ENCODE assay signal across 9 cellular contexts in the genomic region with DNA sequence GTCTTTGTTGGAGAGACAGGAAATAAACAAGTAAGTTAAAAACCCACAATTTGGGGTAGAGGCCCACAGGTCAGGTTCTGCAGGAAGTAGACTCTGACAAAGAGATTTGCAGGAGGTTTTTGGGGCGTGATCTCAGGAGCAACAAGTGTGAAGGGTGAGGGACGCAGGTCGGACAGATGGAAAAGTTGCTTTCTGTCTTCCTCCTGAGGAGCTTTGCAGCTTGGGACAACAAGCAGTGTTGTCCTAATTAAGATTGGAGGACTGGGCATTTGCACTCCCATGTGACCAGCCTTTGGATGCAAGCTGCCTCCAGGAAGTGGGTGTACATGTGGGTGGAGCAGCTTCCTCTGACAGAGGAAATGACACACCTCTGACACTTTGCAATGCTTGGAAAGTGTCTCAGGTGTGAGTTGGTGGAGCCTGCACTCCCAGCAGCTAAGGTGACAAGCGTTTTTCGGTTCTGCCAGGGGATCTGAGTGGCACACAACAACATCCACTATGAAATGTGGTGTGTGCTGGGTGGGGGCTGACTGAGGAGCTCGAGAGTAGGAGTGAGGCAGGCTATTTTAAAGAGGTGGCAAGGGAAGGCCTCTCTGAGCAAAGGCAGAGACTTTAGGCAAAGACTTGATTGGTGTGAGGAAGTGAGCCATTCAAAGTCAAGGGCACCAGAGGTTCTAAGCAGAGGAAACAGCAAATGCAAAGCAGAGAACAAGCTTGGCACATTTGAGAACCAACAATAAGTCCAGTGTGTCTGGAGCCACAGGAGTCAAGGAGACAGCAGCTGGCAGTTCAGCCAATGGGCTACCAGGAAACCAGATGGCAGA.
A peak's percentile ranks its signal among the peaks of the same experiment; 100 is the strongest.
DNase-seq lines count a peak whose midpoint lies in the region; FAIRE-seq and TF ChIP-seq lines count a peak whose summit lies in the region.
"Had no signal": no experiment of that assay in that cellular context is flagged by ENCODE, and none has a peak within 500 bp of the region (broad histone marks: within the 10 kb centered on the region; RNA-seq: fewer than 3 reads in every experiment).

No MANE protein-coding gene starts in this region.

- no peak for TF ChIP-seq POLR2A in H1 (IDR thresholded peaks at IDR 0.05; ENCODE audit: control extremely low read depth in 1 of 2, low read depth in 2 of 2, low read length in 2 of 2)
- no peak for TF ChIP-seq POLR2A in suprapubic skin (IDR thresholded peaks at IDR 0.05)

- H3K14ac ChIP-seq in H1 (ENCODE audit: insufficient read length): no peak overlapping the region

- H3K4me3 ChIP-seq in H1 (ENCODE audit: extremely low read depth in 1 of 4, insufficient read depth in 2 of 4, low read depth in 3 of 4, low read length in 4 of 4): no peak overlapping the region
- H3K4me3 ChIP-seq in suprapubic skin: no peak overlapping the region
- no peak overlapping the region for H3K4me3 ChIP-seq in neural progenitor cell
- H3K4me3 ChIP-seq: A549 had no signal

- H3K56ac ChIP-seq in H1 (replicated peaks; ENCODE audit: insufficient read length, low read depth, low read length): no peak overlapping the region

- H3K18ac ChIP-seq in H1 (ENCODE audit: extremely low read depth, low read length): no peak overlapping the region

- no peaks in the 10 kb centered on the region for H3K23me2 ChIP-seq in H1 (ENCODE audit: low read depth, low read length)

- TF ChIP-seq CTCF in H1 (IDR thresholded peaks at IDR 0.05; ENCODE audit: control extremely low read depth in 1 of 3, insufficient read depth in 1 of 3, low read depth in 1 of 3, low read length in 3 of 3) (no peak), suprapubic skin (IDR thresholded peaks at IDR 0.05) (no peak), neural progenitor cell (IDR thresholded peaks at IDR 0.05) (no peak)

- no peaks in the 10 kb centered on the region for H3K9me3 Mint-ChIP-seq in activated CD4-positive, alpha-beta T cell treated with anti-CD3 and anti-CD28 coated beads, Interleukin-2, amount 10 ng/mL, durations not matched to agents 24 days and 14 days
- H3K9me3 Mint-ChIP-seq in neural progenitor cell: no peaks in the 10 kb centered on the region

- no peak overlapping the region for H3K9ac ChIP-seq in H1 (replicated peaks in 1 of 4; ENCODE audit: extremely low read depth in 1 of 4, low read depth in 3 of 4, low read length in 3 of 4)
- no peak overlapping the region for H3K9ac ChIP-seq in neural progenitor cell

- H4K91ac ChIP-seq in H1 (replicated peaks; ENCODE audit: insufficient read length, low read length): no peak overlapping the region

- no peaks in the 10 kb centered on the region for H4K20me1 ChIP-seq in H1 (replicated peaks in 1 of 2; ENCODE audit: control insufficient read depth in 1 of 2, insufficient read depth in 2 of 2, low read length in 2 of 2)
- no peaks in the 10 kb centered on the region for H4K20me1 ChIP-seq in neural progenitor cell (ENCODE audit: low read depth)

- no peak overlapping the region for H2BK120ac ChIP-seq in H1 (replicated peaks; ENCODE audit: low read depth, low read length)

- DNase-seq in NOMO-1 treated with DMSO at 0.1 percent for 48 hours (lab: John Stamatoyannopoulos, UW; ENCODE audit: unreplicated experiment) (peak; percentile 10), NOMO-1 treated with dmso at 0.1 percent for 144 hours (lab: John Stamatoyannopoulos, UW; ENCODE audit: unreplicated experiment) (no peak), H1 (ENCODE audit: low read depth in 1 of 2, low spot score in 2 of 2) (peak in 1 of 2 experiments; percentile 30), suprapubic skin (ENCODE audit: low spot score in 2 of 2) (no peak), neural progenitor cell (ENCODE audit: low spot score) (no peak), epidermal melanocyte (ENCODE audit: insufficient read length, low spot score) (no peak)
- peak; percentile 94 for DNase-seq in activated CD4-positive, alpha-beta T cell treated with anti-CD3 and anti-CD28 coated beads, Interleukin-2, amount 10 ng/mL, durations not matched to agents 24 days and 14 days
- peak; percentile 48 to 87 for DNase-seq in stimulated activated CD4-positive, alpha-beta T cell treated with anti-CD3 and anti-CD28 coated beads, Interleukin-4, amount 100 ng/mL, for 4 hours

- peaks cover 0 to 3% (median 0%) of the 10 kb centered on the region in 4 experiments; a peak in 2 of 7 replicates for H3K4me1 ChIP-seq in H1 (replicated peaks in 1 of 4; ENCODE audit: control insufficient read depth in 3 of 4, insufficient read depth in 4 of 4, low read length in 3 of 4)
- peaks cover 27% of the 10 kb centered on the region for H3K4me1 ChIP-seq in suprapubic skin
- no peaks in the 10 kb centered on the region for H3K4me1 ChIP-seq in neural progenitor cell

- H4K8ac ChIP-seq in H1 (ENCODE audit: extremely low read depth, insufficient read depth, low read length): peak overlapping the region; percentile 12; the same call in 1 of the 2 replicates

- peak overlapping the region; percentile 95 for H3K27ac Mint-ChIP-seq in activated CD4-positive, alpha-beta T cell treated with anti-CD3 and anti-CD28 coated beads, Interleukin-2, amount 10 ng/mL, durations not matched to agents 24 days and 14 days
- no peak overlapping the region for H3K27ac Mint-ChIP-seq in neural progenitor cell

- intact Hi-C loops in activated CD4-positive, alpha-beta T cell treated with anti-CD3 and anti-CD28 coated beads, Interleukin-2, amount 10 ng/mL, durations not matched to agents 24 days and 14 days (cut with micrococcal nuclease): loop anchor here (1.0 to 10.0 kb wide), 2 partner anchors 12 to 154 kb away; no protein-coding TSS in a partner anchor

- H2AFZ ChIP-seq in H1 (ENCODE audit: low read length) (peak overlapping the region; percentile 37; the same call in 1 of the 2 replicates), neural progenitor cell (replicated peaks) (no peak overlapping the region)

- POLR2A ChIA-PET in H1 (lab: Charles Lee; ENCODE audit: partially characterized antibody): interaction anchor here (1.6 kb wide), 1 partner anchor 13 kb away, joined by 4 read pairs; no protein-coding TSS in a partner anchor

- peaks cover 7% of the 10 kb centered on the region for H3K36me3 Mint-ChIP-seq in activated CD4-positive, alpha-beta T cell treated with anti-CD3 and anti-CD28 coated beads, Interleukin-2, amount 10 ng/mL, durations not matched to agents 24 days and 14 days (ENCODE audit: low read depth)
- H3K36me3 Mint-ChIP-seq in neural progenitor cell: no peaks in the 10 kb centered on the region

- no peak for TF ChIP-seq EP300 in H1 (IDR thresholded peaks at IDR 0.05; ENCODE audit: borderline replicate concordance in 1 of 2, low read depth in 2 of 2, low read length in 2 of 2)
- TF ChIP-seq EP300 in suprapubic skin (IDR thresholded peaks at IDR 0.05): no peak

- no peak overlapping the region for H3K4me2 ChIP-seq in H1 (ENCODE audit: insufficient read depth in 1 of 2, low read depth in 2 of 2, low read length in 2 of 2)
- H3K4me2 ChIP-seq in neural progenitor cell: no peak overlapping the region

- H3K36me3 ChIP-seq in H1 (ENCODE audit: control insufficient read depth in 2 of 4, insufficient read depth in 4 of 4, low read length in 3 of 4): no peaks in the 10 kb centered on the region
- H3K36me3 ChIP-seq in suprapubic skin: no peaks in the 10 kb centered on the region
- H3K36me3 ChIP-seq in neural progenitor cell: no peaks in the 10 kb centered on the region

- H4K5ac ChIP-seq in H1 (ENCODE audit: insufficient read length, low read depth, low read length): no peak overlapping the region

- CTCF ChIA-PET in H1 (lab: Charles Lee; ENCODE audit: partially characterized antibody): interaction anchor here (1.1 to 2.3 kb wide), 2 partner anchors 11 to 17 kb away, joined by 3 to 7 read pairs; no protein-coding TSS in a partner anchor

- H3K4me3 Mint-ChIP-seq in activated CD4-positive, alpha-beta T cell treated with anti-CD3 and anti-CD28 coated beads, Interleukin-2, amount 10 ng/mL, durations not matched to agents 24 days and 14 days: peak overlapping the region; percentile 79
- no peak overlapping the region for H3K4me3 Mint-ChIP-seq in neural progenitor cell

- H3F3A ChIP-seq in neural progenitor cell (ENCODE audit: low read depth): no peaks in the 10 kb centered on the region

- H2BK20ac ChIP-seq in H1 (ENCODE audit: low read length): no peak overlapping the region

- no peak overlapping the region for H2BK15ac ChIP-seq in H1 (ENCODE audit: low read length)

- no peak for FAIRE-seq in H1 (lab: Jason Lieb, UNC)
- FAIRE-seq: A549 had no signal

- 92% methylated on average over 6 of the region's 6 CpGs; no CpG with 5 or more reads in 1 of the 2 experiments for WGBS in H1 (ENCODE audit: extremely low coverage in 1 of 2, insufficient coverage in 1 of 2, insufficient read length in 1 of 2, insufficient replicate concordance in 2 of 2, low coverage in 1 of 2, low lambda C conversion rate in 2 of 2, missing lambda C conversion rate in 1 of 2), 2 experiments
- 83% methylated on average over 6 of the region's 6 CpGs for WGBS in suprapubic skin

- TF ChIP-seq RAD21 in H1 (IDR thresholded peaks at IDR 0.05 in 1 of 2, conservative IDR thresholded peaks at IDR 0.05 in 1 of 2; ENCODE audit: low read depth in 2 of 2, low read length in 2 of 2): no peak

- H2BK5ac ChIP-seq in H1 (ENCODE audit: low read depth, low read length): no peak overlapping the region

- H3K27me3 Mint-ChIP-seq in activated CD4-positive, alpha-beta T cell treated with anti-CD3 and anti-CD28 coated beads, Interleukin-2, amount 10 ng/mL, durations not matched to agents 24 days and 14 days: no peaks in the 10 kb centered on the region
- H3K27me3 Mint-ChIP-seq in neural progenitor cell (ENCODE audit: insufficient read depth, low read depth): peaks cover 9% of the 10 kb centered on the region

- H3K4ac ChIP-seq in H1 (replicated peaks; ENCODE audit: insufficient read length, low read depth, low read length): no peak overlapping the region

- H3K4me1 Mint-ChIP-seq in activated CD4-positive, alpha-beta T cell treated with anti-CD3 and anti-CD28 coated beads, Interleukin-2, amount 10 ng/mL, durations not matched to agents 24 days and 14 days: peaks cover 68% of the 10 kb centered on the region
- H3K4me1 Mint-ChIP-seq in neural progenitor cell: peaks cover 24% of the 10 kb centered on the region

- H3K9me3 ChIP-seq in H1 (ENCODE audit: insufficient read depth in 2 of 2, low read depth in 1 of 2, low read length in 1 of 2) (no peaks in the 10 kb centered on the region), suprapubic skin (no peaks in the 10 kb centered on the region), neural progenitor cell (ENCODE audit: low read depth) (no peaks in the 10 kb centered on the region)
- H3K9me3 ChIP-seq: A549 had no signal

- no peaks in the 10 kb centered on the region for H3K79me2 ChIP-seq in H1 (ENCODE audit: control insufficient read depth in 1 of 2, insufficient read depth in 2 of 2, low read length in 2 of 2)
- H3K79me2 ChIP-seq in neural progenitor cell (ENCODE audit: low read depth): no peaks in the 10 kb centered on the region

- no peak overlapping the region for H2BK12ac ChIP-seq in H1 (ENCODE audit: low read depth, low read length)

- H3K27ac ChIP-seq in H1 (ENCODE audit: low read depth, low read length) (no peak overlapping the region), suprapubic skin (no peak overlapping the region), neural progenitor cell (no peak overlapping the region)

- H3K23ac ChIP-seq in H1 (ENCODE audit: insufficient read length): no peak overlapping the region

- H3K79me1 ChIP-seq in H1 (ENCODE audit: low read depth, low read length): no peaks in the 10 kb centered on the region

- H2AK5ac ChIP-seq in H1 (ENCODE audit: low read depth, low read length): no peak overlapping the region

- H3K27me3 ChIP-seq in H1 (replicated peaks in 1 of 4; ENCODE audit: control insufficient read depth in 3 of 4, extremely low read depth in 1 of 4, insufficient read depth in 3 of 4, low read length in 3 of 4) (no peaks in the 10 kb centered on the region), suprapubic skin (no peaks in the 10 kb centered on the region), neural progenitor cell (no peaks in the 10 kb centered on the region)

Comparison
In these comparisons a context has a peak if more than half of its experiments do, and no peak if none do; other contexts are left out.
1. DNase-seq: peak in NOMO-1 treated with DMSO at 0.1 percent for 48 hours (single experiment), activated CD4-positive, alpha-beta T cell treated with anti-CD3 and anti-CD28 coated beads, Interleukin-2, amount 10 ng/mL, durations not matched to agents 24 days and 14 days (single experiment) and stimulated activated CD4-positive, alpha-beta T cell treated with anti-CD3 and anti-CD28 coated beads, Interleukin-4, amount 100 ng/mL, for 4 hours (2 of 2); none in NOMO-1 treated with dmso at 0.1 percent for 144 hours (single experiment), suprapubic skin (0 of 2), neural progenitor cell (single experiment) and epidermal melanocyte (single experiment).